Comparison of ENCODE assay signal across 19 cellular contexts in genomic region chrX:56969559-56969958, GRCh38. TPM values are rescaled to one million over a fixed set of nuclear protein-coding genes. Genes with fewer than 3 reads are reported as not detected.
A peak's percentile ranks its signal among the peaks of the same experiment; 100 is the strongest.
DNase-seq lines count a peak whose midpoint lies in the region; ATAC-seq, FAIRE-seq and TF ChIP-seq lines count a peak whose summit lies in the region.
"Had no signal": no experiment of that assay in that cellular context is flagged by ENCODE, and none has a peak within 500 bp of the region (broad histone marks: within the 10 kb centered on the region; RNA-seq: fewer than 3 reads in every experiment).

No MANE protein-coding gene starts in this region.

- H3K27me3 Mint-ChIP-seq in T-cell, result peaks cover 0 to 4% of the 10 kb centered on the region in 2 donors

- H3K4me3 ChIP-seq in A549 (no peak overlapping the region), bronchial epithelial cell (ENCODE audit: low read depth, low read length) (no peak overlapping the region), epithelial cell of esophagus (ENCODE audit: low read length) (no peak overlapping the region), pancreas (no peak overlapping the region)
- H3K4me3 ChIP-seq: BLaER1, GM23338 had no signal

- H3K4me2 ChIP-seq in A549, result no peak overlapping the region
- H3K4me2 ChIP-seq: BLaER1, GM23338 had no signal

- ATAC-seq in A549 (no peak), pancreas (no peak), T-cell (replicated peaks in 1 of 4) (no peak)
- ATAC-seq: CD8-positive, alpha-beta T cell; GM23338; HCT116; HepG2 had no signal

- no peak overlapping the region for H3K27ac Mint-ChIP-seq in T-cell
- H3K27ac Mint-ChIP-seq: CD8-positive, alpha-beta T cell; GM23338; HFFc6; IgD-negative memory B cell had no signal

- no peak overlapping the region for H3K27ac ChIP-seq in A549
- no peak overlapping the region for H3K27ac ChIP-seq in pancreas
- H3K27ac ChIP-seq: 22Rv1, BLaER1 had no signal

- POLR2A ChIA-PET in A549 (lab: Yijun Ruan, JAX) (no interaction called here), T-cell (lab: Charles Lee) (no interaction called here)

- no peak overlapping the region for H3K4me3 Mint-ChIP-seq in T-cell
- H3K4me3 Mint-ChIP-seq: CD8-positive, alpha-beta T cell; GM23338; HFFc6; IgD-negative memory B cell had no signal

- CTCF ChIA-PET in A549 (lab: Yijun Ruan, JAX) (no interaction called here), T-cell (lab: Charles Lee) (no interaction called here)

- intact Hi-C loops in pancreas (cut with DNase I), result no loop called here

- no peak for TF ChIP-seq EP300 in A549 (IDR thresholded peaks at IDR 0.05)

- no peaks in the 10 kb centered on the region for H3K9me3 Mint-ChIP-seq in T-cell
- H3K9me3 Mint-ChIP-seq: CD8-positive, alpha-beta T cell; GM23338; HFFc6; IgD-negative memory B cell had no signal

- H3K4me1 ChIP-seq in A549, result peaks cover 3% of the 10 kb centered on the region; the same call in 1 of the 3 replicates
- no peaks in the 10 kb centered on the region for H3K4me1 ChIP-seq in pancreas
- H3K4me1 ChIP-seq: BLaER1 had no signal

- FAIRE-seq in A549 (lab: Jason Lieb, UNC) (peak; percentile 91), bronchial epithelial cell (lab: Jason Lieb, UNC) (no peak), pancreas (lab: Jason Lieb, UNC) (peak; percentile 95)
- FAIRE-seq: HepG2 had no signal

- TF ChIP-seq POLR2A in A549 (IDR thresholded peaks at IDR 0.05; ENCODE audit: low read length), result no peak

- H3K36me3 Mint-ChIP-seq in T-cell, result peaks cover 13% of the 10 kb centered on the region

- DNase-seq in A549 (ENCODE audit: low read depth in 1 of 2, low spot score in 1 of 2), result no peak
- peak; percentile 17 for DNase-seq in bronchial epithelial cell (ENCODE audit: low read depth)
- DNase-seq in epithelial cell of esophagus (ENCODE audit: low read depth), result peak; percentile 42
- no peak for DNase-seq in pancreas
- DNase-seq in T-cell, result no peak
- DNase-seq in retina, result no peak
- DNase-seq in NCI-H1105 (lab: John Stamatoyannopoulos, UW), result no peak
- DNase-seq: Calu3; CD8-positive, alpha-beta T cell; DMS79 treated with DMSO at 0.1 percent for 48 hours; GF-D8; H7 had no signal

- no peaks in the 10 kb centered on the region for H3K27me3 ChIP-seq in bronchial epithelial cell (ENCODE audit: control insufficient read depth, insufficient read depth, low read length)
- H3K27me3 ChIP-seq in pancreas, result peaks cover 0 to 8% (median 0%) of the 10 kb centered on the region in 4 donors
- H3K27me3 ChIP-seq: BLaER1 had no signal

- TF ChIP-seq RAD21 in A549 (conservative IDR thresholded peaks at IDR 0.05 in 1 of 2, IDR thresholded peaks at IDR 0.05 in 1 of 2), result no peak

- TF ChIP-seq CTCF in A549 (IDR thresholded peaks at IDR 0.05) (no peak), bronchial epithelial cell (IDR thresholded peaks at IDR 0.05; ENCODE audit: insufficient read depth, low read length, severe bottlenecking) (no peak), epithelial cell of esophagus (IDR thresholded peaks at IDR 0.05; ENCODE audit: insufficient read depth, low read depth, low read length, missing control alignments) (no peak), pancreas (IDR thresholded peaks at IDR 0.05) (no peak)

- H3K9me3 ChIP-seq in A549, result no peaks in the 10 kb centered on the region
- no peaks in the 10 kb centered on the region for H3K9me3 ChIP-seq in pancreas
- H3K9me3 ChIP-seq: BLaER1 had no signal

- H3K36me3 ChIP-seq in bronchial epithelial cell (ENCODE audit: control insufficient read depth, insufficient read depth, low read length) (no peaks in the 10 kb centered on the region), pancreas (no peaks in the 10 kb centered on the region)
- H3K36me3 ChIP-seq: BLaER1 had no signal

- H3K4me1 Mint-ChIP-seq in T-cell, result peaks cover 0 to 2% (median under 1%) of the 10 kb centered on the region in 3 donors
- H3K4me1 Mint-ChIP-seq: GM23338, IgD-negative memory B cell had no signal

TF ChIP-seq in A549, 52 proteins besides CTCF, POLR2A, EP300 and RAD21:
- no peak for TF ChIP-seq HOXB13 (CRISPR knock-in tag; IDR thresholded peaks at IDR 0.05; ENCODE audit: low read depth)
- no peak for TF ChIP-seq ZC3H11A (IDR thresholded peaks at IDR 0.05)
- no peak for TF ChIP-seq MAZ (IDR thresholded peaks at IDR 0.05; ENCODE audit: borderline replicate concordance, low read depth, low read length)
- TF ChIP-seq FOSB (CRISPR knock-in tag; IDR thresholded peaks at IDR 0.05), result no peak
- TF ChIP-seq JUNB (IDR thresholded peaks at IDR 0.05), result no peak
- TF ChIP-seq ATOH8 (CRISPR knock-in tag; IDR thresholded peaks at IDR 0.05; ENCODE audit: low read depth), result no peak

RNA-seq across cellular contexts. Expression of gene SPIN3, which starts 25.8 kb away (rescaled TPM):
- 15.4 and 17.5 TPM in 2 replicates for polyA plus RNA-seq in A549 (2011; rRNA removed)
- polyA plus RNA-seq in A549 (2012; cell fraction: cytosol; rRNA removed), result 5.4 and 6.2 TPM in 2 replicates
- polyA plus RNA-seq in A549 (2012; cell fraction: nucleus; rRNA removed), result 14.3 and 16.1 TPM in 2 replicates
- polyA plus RNA-seq in A549 (2017; fragmentation: RNase III; extraction: RNeasy Plus Mini Kit Qiagen cat#74134 plus additional on column Dnase treatment), result 10.3 to 11.6 TPM (median 10.8 TPM) in 3 replicates
- polyA minus RNA-seq in A549 (2011; rRNA and poly(A)+ RNA removed), result 8.4 and 8.6 TPM in 2 replicates
- 7.1 and 10.1 TPM in 2 replicates for total RNA-seq in bronchial epithelial cell
- 10 to 100 TPM in 1 of 6 donors, 1 to 10 TPM in 5; 4.7 to 10.6 (median 5.8) TPM for total RNA-seq in pancreas
- 10 to 100 TPM in 1 of 2 donors, 1 to 10 TPM in 1; 5.5 to 10.8 TPM for polyA plus RNA-seq in pancreas
- 10 to 100 TPM in 4 of 5 donors, 1 to 10 TPM in 1; 8.4 to 21.8 (median 16.2) TPM for total RNA-seq in T-cell

Comparison
In these comparisons a context has a peak if more than half of its experiments do, and no peak if none do; other contexts are left out.
1. DNase-seq: peak in bronchial epithelial cell (single experiment) and epithelial cell of esophagus (single experiment); none in A549 (0 of 2), pancreas (0 of 6), T-cell (0 of 34), retina (single experiment) and NCI-H1105 (single experiment).